21 cellular contexts compared by ENCODE assay signal in genomic region chr7:130822642-130823041, GRCh38.
A peak's percentile ranks its signal among the peaks of the same experiment; 100 is the strongest.
DNase-seq lines count a peak whose midpoint lies in the region; ATAC-seq and TF ChIP-seq lines count a peak whose summit lies in the region.
"Had no signal": no experiment of that assay in that cellular context is flagged by ENCODE, and none has a peak within 500 bp of the region (broad histone marks: within the 10 kb centered on the region; RNA-seq: fewer than 3 reads in every experiment).

No MANE protein-coding gene starts in this region.

- H3K9ac ChIP-seq in mesenchymal stem cell (ENCODE audit: low read length) = peak overlapping the region; percentile 64

- H3K4me1 ChIP-seq in HEK293 (ENCODE audit: control insufficient read depth, insufficient read depth, low read length) (no peaks in the 10 kb centered on the region), mesenchymal stem cell (ENCODE audit: control insufficient read depth, insufficient read depth, low read depth, low read length) (no peaks in the 10 kb centered on the region)
- H3K4me1 ChIP-seq: gastroesophageal sphincter, left lung had no signal

- 80% methylated on average over 2 of the region's 2 CpGs for WGBS in mesenchymal stem cell

- TF ChIP-seq POLR2A in GM18505 (IDR thresholded peaks at IDR 0.05; ENCODE audit: borderline replicate concordance, extremely low read depth, insufficient read depth, insufficient read length) = no peak

- CTCF ChIA-PET in HEK293 (lab: Yijun Ruan, JAX) = interaction anchor here (1.0 to 1.5 kb wide), 2 partner anchors 9 to 750 kb away, joined by 4 read pairs; no protein-coding TSS in a partner anchor

- H3K36me3 ChIP-seq in HEK293 (ENCODE audit: control insufficient read depth in 2 of 2, insufficient read depth in 1 of 2, low read length in 2 of 2) (no peaks in the 10 kb centered on the region), mesenchymal stem cell (ENCODE audit: control insufficient read depth in 1 of 2, insufficient read depth in 2 of 2, low read depth in 1 of 2, low read length in 2 of 2) (no peaks in the 10 kb centered on the region)
- H3K36me3 ChIP-seq: gastroesophageal sphincter, left lung, neutrophil had no signal

- no peak overlapping the region for H2AFZ ChIP-seq in mesenchymal stem cell (ENCODE audit: low read depth, low read length)

- ATAC-seq in SK-N-SH treated with all-trans-retinoic acid at 6 μM for 48 hours (peak; percentile 20; the same call in 1 of the 3 replicates), GM18505 (IDR thresholded peaks at IDR 0.05; ENCODE audit: unreplicated experiment) (no peak)
- ATAC-seq: gastroesophageal sphincter, HCT116, left lung, mucosa of descending colon had no signal

- no peak overlapping the region for H2BK5ac ChIP-seq in mesenchymal stem cell (ENCODE audit: low read depth, low read length, poor library complexity, severe bottlenecking)

- H3K27ac ChIP-seq in HEK293 (ENCODE audit: extremely low read depth, low read depth, low read length) (no peak overlapping the region), mesenchymal stem cell (ENCODE audit: low read length, poor library complexity, severe bottlenecking) (no peak overlapping the region)
- H3K27ac ChIP-seq: gastroesophageal sphincter, left lung, neutrophil had no signal

- H3K4ac ChIP-seq in mesenchymal stem cell (ENCODE audit: low read depth in 1 of 2, low read length in 2 of 2) = no peak overlapping the region

- TF ChIP-seq CTCF in AG10803 (conservative IDR thresholded peaks at IDR 0.05; ENCODE audit: low read length) (no peak), HEK293 (tag by site-specific recombination; IDR thresholded peaks at IDR 0.05) (no peak)

- POLR2A ChIA-PET in HEK293 (lab: Yijun Ruan, JAX) = no interaction called here

- H3K14ac ChIP-seq in mesenchymal stem cell (ENCODE audit: low read length in 2 of 2) = no peak overlapping the region

- H2AK5ac ChIP-seq in mesenchymal stem cell (ENCODE audit: low read length, severe bottlenecking) = no peak overlapping the region

- H3K4me2 ChIP-seq in mesenchymal stem cell (ENCODE audit: low read length, poor library complexity, severe bottlenecking) = no peak overlapping the region

- no peak overlapping the region for H4K8ac ChIP-seq in mesenchymal stem cell (ENCODE audit: low read length)

- H3K23ac ChIP-seq in mesenchymal stem cell (ENCODE audit: low read length in 2 of 2) = no peak overlapping the region

- no peaks in the 10 kb centered on the region for H3K79me1 ChIP-seq in mesenchymal stem cell (replicated peaks; ENCODE audit: low read length, poor library complexity, severe bottlenecking)

- H4K91ac ChIP-seq in mesenchymal stem cell (ENCODE audit: low read length) = no peak overlapping the region

- H3K27me3 ChIP-seq in mesenchymal stem cell (ENCODE audit: control insufficient read depth in 1 of 2, insufficient read depth in 1 of 2, low read length in 2 of 2) = no peaks in the 10 kb centered on the region
- H3K27me3 ChIP-seq: left lung, neutrophil had no signal

- H2BK12ac ChIP-seq in mesenchymal stem cell (ENCODE audit: low read length in 2 of 2) = no peak overlapping the region

- H3K4me3 ChIP-seq in AG10803 (ENCODE audit: low read length) (no peak overlapping the region), HEK293 (ENCODE audit: low read depth, low read length) (no peak overlapping the region), mesenchymal stem cell (ENCODE audit: insufficient read depth in 1 of 2, low read depth in 1 of 2, low read length in 2 of 2) (peak overlapping the region in 1 of 2 experiments; percentile 38)
- H3K4me3 ChIP-seq: gastroesophageal sphincter, left lung, mucosa of descending colon had no signal

- H3K9me3 ChIP-seq in HEK293 (ENCODE audit: control insufficient read depth, insufficient read depth, low read depth, low read length) = no peaks in the 10 kb centered on the region
- peaks cover 20% of the 10 kb centered on the region for H3K9me3 ChIP-seq in mesenchymal stem cell (ENCODE audit: control insufficient read depth, low read length)

- H2BK120ac ChIP-seq in mesenchymal stem cell (ENCODE audit: low read depth, low read length) = no peak overlapping the region

- peak; percentile 28 for DNase-seq in AG10803 (ENCODE audit: low read depth)
- DNase-seq in mesenchymal stem cell = peak; percentile 10
- no peak for DNase-seq in midbrain (lab: John Stamatoyannopoulos, UW)
- DNase-seq in SW480 (ENCODE audit: low spot score) = no peak
- DNase-seq in mucosa of gallbladder (ENCODE audit: low spot score) = no peak
- DNase-seq: activated T-cell treated with anti-CD3 and anti-CD28 coated beads, Interleukin-2, amount 50 U/mL, for 48 hours; AML-193; dermis blood vessel endothelial cell; KBM-7; left lung; mucosa of descending colon; NCI-H1105 treated with DMSO at 0.1 percent for 48 hours; NCI-H2171; NCI-H82; SW 1271 had no signal

- no peak overlapping the region for H3K18ac ChIP-seq in mesenchymal stem cell (ENCODE audit: low read depth in 1 of 2, low read length in 2 of 2)

- no peak overlapping the region for H2BK15ac ChIP-seq in mesenchymal stem cell (ENCODE audit: low read depth, poor library complexity, severe bottlenecking)

TF ChIP-seq in HEK293, 187 proteins besides CTCF, POLR2A, EP300 and RAD21:
- TF ChIP-seq ZNF114 (tag by site-specific recombination; IDR thresholded peaks at IDR 0.05) (no peak), PRDM1 (tag by site-specific recombination; IDR thresholded peaks at IDR 0.05) (0 out of 2 replicates have a peak, but pooled peaks have one; percentile 8)
TF ChIP-seq in HEK293: peak in this region for 1.

TF ChIP-seq in SK-N-SH treated with all-trans-retinoic acid at 6 μM for 48 hours, 23 proteins besides CTCF, POLR2A, EP300 and RAD21 (continues in another document):
- no peak for TF ChIP-seq ZNF8 (CRISPR knock-in tag; IDR thresholded peaks at IDR 0.05)
- TF ChIP-seq CSDC2 (CRISPR knock-in tag; IDR thresholded peaks at IDR 0.05) = no peak
- no peak for TF ChIP-seq RARB (CRISPR knock-in tag; IDR thresholded peaks at IDR 0.05)
- TF ChIP-seq ISL1 (CRISPR knock-in tag; IDR thresholded peaks at IDR 0.05) = no peak
- no peak for TF ChIP-seq POU6F1 (CRISPR knock-in tag; IDR thresholded peaks at IDR 0.05; ENCODE audit: borderline replicate concordance, low read depth)
- TF ChIP-seq CREB5 (CRISPR knock-in tag; IDR thresholded peaks at IDR 0.05; ENCODE audit: low read depth) = no peak
- TF ChIP-seq TCF4 (CRISPR knock-in tag; IDR thresholded peaks at IDR 0.05; ENCODE audit: borderline replicate concordance) = no peak
- no peak for TF ChIP-seq TSHZ2 (CRISPR knock-in tag; IDR thresholded peaks at IDR 0.05)
- TF ChIP-seq ZFP3 (CRISPR knock-in tag; IDR thresholded peaks at IDR 0.05) = no peak
- no peak for TF ChIP-seq ZNF565 (CRISPR knock-in tag; conservative IDR thresholded peaks at IDR 0.05; ENCODE audit: low read depth)
- TF ChIP-seq ARNTL (CRISPR knock-in tag; IDR thresholded peaks at IDR 0.05; ENCODE audit: borderline replicate concordance, low read depth) = no peak
- no peak for TF ChIP-seq PPARA (CRISPR knock-in tag; IDR thresholded peaks at IDR 0.05; ENCODE audit: borderline replicate concordance)
- no peak for TF ChIP-seq ZFP30 (CRISPR knock-in tag; IDR thresholded peaks at IDR 0.05)
- no peak for TF ChIP-seq BACH2 (CRISPR knock-in tag; IDR thresholded peaks at IDR 0.05; ENCODE audit: borderline replicate concordance)
- no peak for TF ChIP-seq SNAI2 (CRISPR knock-in tag; IDR thresholded peaks at IDR 0.05)

Comparison
In these comparisons a context has a peak if more than half of its experiments do, and no peak if none do; other contexts are left out.
1. DNase-seq: peak in AG10803 (single experiment) and mesenchymal stem cell (single experiment); none in midbrain (single experiment), SW480 (single experiment) and mucosa of gallbladder (single experiment).